Comparison of ENCODE assay signal across 1 cellular context in the genomic region with DNA sequence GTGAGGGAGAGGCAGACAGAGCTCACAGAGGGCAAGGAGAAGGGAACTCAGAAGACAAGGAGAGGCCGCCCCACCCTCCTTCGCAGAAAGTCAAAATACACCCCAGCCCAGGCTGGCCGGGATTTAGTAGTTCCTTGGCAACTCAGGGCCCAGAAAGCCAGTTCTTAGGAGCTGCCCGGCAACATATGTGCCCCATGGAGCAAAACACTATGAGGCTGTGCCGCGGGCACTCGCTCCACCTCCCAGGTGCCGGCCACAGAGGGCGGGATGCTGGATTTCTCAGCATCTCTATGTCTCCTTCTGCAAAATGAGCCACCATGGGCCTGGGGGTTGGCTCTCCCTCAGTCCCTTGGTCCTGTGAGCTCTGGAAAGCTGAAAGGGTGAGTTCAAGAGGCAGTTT.
TF ChIP-seq lines count a peak whose summit lies in the region.

No MANE protein-coding gene starts in this region.

TF ChIP-seq in SK-N-SH treated with all-trans-retinoic acid at 6 μM for 48 hours, 23 proteins besides CTCF, POLR2A, EP300 and RAD21 (continued from another document):
- TF ChIP-seq, protein P1, sequence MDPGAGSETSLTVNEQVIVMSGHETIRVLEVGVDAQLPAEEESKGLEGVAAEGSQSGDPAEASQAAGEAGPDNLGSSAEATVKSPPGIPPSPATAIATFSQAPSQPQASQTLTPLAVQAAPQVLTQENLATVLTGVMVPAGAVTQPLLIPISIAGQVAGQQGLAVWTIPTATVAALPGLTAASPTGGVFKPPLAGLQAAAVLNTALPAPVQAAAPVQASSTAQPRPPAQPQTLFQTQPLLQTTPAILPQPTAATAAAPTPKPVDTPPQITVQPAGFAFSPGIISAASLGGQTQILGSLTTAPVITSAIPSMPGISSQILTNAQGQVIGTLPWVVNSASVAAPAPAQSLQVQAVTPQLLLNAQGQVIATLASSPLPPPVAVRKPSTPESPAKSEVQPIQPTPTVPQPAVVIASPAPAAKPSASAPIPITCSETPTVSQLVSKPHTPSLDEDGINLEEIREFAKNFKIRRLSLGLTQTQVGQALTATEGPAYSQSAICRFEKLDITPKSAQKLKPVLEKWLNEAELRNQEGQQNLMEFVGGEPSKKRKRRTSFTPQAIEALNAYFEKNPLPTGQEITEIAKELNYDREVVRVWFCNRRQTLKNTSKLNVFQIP (CRISPR knock-in tag; IDR thresholded peaks at IDR 0.05; ENCODE audit: borderline replicate concordance, low read depth), result no peak
- TF ChIP-seq, protein P2, sequence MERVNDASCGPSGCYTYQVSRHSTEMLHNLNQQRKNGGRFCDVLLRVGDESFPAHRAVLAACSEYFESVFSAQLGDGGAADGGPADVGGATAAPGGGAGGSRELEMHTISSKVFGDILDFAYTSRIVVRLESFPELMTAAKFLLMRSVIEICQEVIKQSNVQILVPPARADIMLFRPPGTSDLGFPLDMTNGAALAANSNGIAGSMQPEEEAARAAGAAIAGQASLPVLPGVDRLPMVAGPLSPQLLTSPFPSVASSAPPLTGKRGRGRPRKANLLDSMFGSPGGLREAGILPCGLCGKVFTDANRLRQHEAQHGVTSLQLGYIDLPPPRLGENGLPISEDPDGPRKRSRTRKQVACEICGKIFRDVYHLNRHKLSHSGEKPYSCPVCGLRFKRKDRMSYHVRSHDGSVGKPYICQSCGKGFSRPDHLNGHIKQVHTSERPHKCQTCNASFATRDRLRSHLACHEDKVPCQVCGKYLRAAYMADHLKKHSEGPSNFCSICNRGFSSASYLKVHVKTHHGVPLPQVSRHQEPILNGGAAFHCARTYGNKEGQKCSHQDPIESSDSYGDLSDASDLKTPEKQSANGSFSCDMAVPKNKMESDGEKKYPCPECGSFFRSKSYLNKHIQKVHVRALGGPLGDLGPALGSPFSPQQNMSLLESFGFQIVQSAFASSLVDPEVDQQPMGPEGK (CRISPR knock-in tag; IDR thresholded peaks at IDR 0.05; ENCODE audit: borderline replicate concordance), result no peak
- TF ChIP-seq OSR1 (CRISPR knock-in tag; IDR thresholded peaks at IDR 0.05) (no peak), ZNF565 (CRISPR knock-in tag; conservative IDR thresholded peaks at IDR 0.05; ENCODE audit: low read depth) (no peak), ZFP30 (CRISPR knock-in tag; IDR thresholded peaks at IDR 0.05) (no peak), ZNF8 (CRISPR knock-in tag; IDR thresholded peaks at IDR 0.05) (no peak), GLIS3 (CRISPR knock-in tag; IDR thresholded peaks at IDR 0.05) (no peak), TSHZ2 (CRISPR knock-in tag; IDR thresholded peaks at IDR 0.05) (no peak), ZC3H10 (CRISPR knock-in tag; IDR thresholded peaks at IDR 0.05) (no peak), PPARA (CRISPR knock-in tag; IDR thresholded peaks at IDR 0.05; ENCODE audit: borderline replicate concordance) (no peak), CSRNP3 (CRISPR knock-in tag; IDR thresholded peaks at IDR 0.05) (no peak)
- TF ChIP-seq, protein P3, sequence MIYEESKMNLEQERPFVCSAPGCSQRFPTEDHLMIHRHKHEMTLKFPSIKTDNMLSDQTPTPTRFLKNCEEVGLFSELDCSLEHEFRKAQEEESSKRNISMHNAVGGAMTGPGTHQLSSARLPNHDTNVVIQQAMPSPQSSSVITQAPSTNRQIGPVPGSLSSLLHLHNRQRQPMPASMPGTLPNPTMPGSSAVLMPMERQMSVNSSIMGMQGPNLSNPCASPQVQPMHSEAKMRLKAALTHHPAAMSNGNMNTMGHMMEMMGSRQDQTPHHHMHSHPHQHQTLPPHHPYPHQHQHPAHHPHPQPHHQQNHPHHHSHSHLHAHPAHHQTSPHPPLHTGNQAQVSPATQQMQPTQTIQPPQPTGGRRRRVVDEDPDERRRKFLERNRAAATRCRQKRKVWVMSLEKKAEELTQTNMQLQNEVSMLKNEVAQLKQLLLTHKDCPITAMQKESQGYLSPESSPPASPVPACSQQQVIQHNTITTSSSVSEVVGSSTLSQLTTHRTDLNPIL (CRISPR knock-in tag; IDR thresholded peaks at IDR 0.05; ENCODE audit: low read depth), result no peak
